25 cellular contexts compared by ENCODE assay signal in genomic region chr11:96038046-96038445, GRCh38.
DNase-seq lines count a peak whose midpoint lies in the region; ATAC-seq lines count a peak whose summit lies in the region.
"Had no signal": no experiment of that assay in that cellular context is flagged by ENCODE, and none has a peak within 500 bp of the region (broad histone marks: within the 10 kb centered on the region; RNA-seq: fewer than 3 reads in every experiment).

No MANE protein-coding gene starts in this region.

- peak overlapping the region; percentile 52 for H3K27ac ChIP-seq in HUES48 (ENCODE audit: low read depth, low read length)
- H3K27ac ChIP-seq: brain microvascular endothelial cell, HL-60, spleen, thoracic aorta had no signal

- peaks cover 8% of the 10 kb centered on the region; the same call in 1 of the 2 replicates for H3K4me1 ChIP-seq in HUES48 (ENCODE audit: control insufficient read depth, insufficient read depth, low read length)

- no peaks in the 10 kb centered on the region for H3K9me3 ChIP-seq in HUES48 (ENCODE audit: control insufficient read depth, insufficient read depth, low read length)
- H3K9me3 ChIP-seq: spleen, thoracic aorta had no signal

- no peak for ATAC-seq in HG02798 (IDR thresholded peaks at IDR 0.05; ENCODE audit: poor library complexity, unreplicated experiment)
- ATAC-seq in HG03135 (IDR thresholded peaks at IDR 0.05; ENCODE audit: unreplicated experiment): no peak
- ATAC-seq: activated CD8-positive, alpha-beta T cell treated with anti-CD3 and anti-CD28 coated beads, Interleukin-2, amount 10 ng/mL, durations not matched to agents 7 days and 5 days; HepG2; left cardiac atrium; T-helper 17 cell had no signal

- peak; percentile 57 for DNase-seq in amniotic epithelial cell (ENCODE audit: low read depth)
- DNase-seq in kidney tubule cell (ENCODE audit: low spot score): peak; percentile 45
- DNase-seq in Ammon's horn (ENCODE audit: low spot score): no peak
- DNase-seq in MV-4-11 (lab: John Stamatoyannopoulos, UW): no peak
- DNase-seq: activated CD8-positive, alpha-beta T cell treated with anti-CD3 and anti-CD28 coated beads, Interleukin-2, amount 10 ng/mL, durations not matched to agents 7 days and 5 days; activated effector memory CD4-positive, alpha-beta T cell treated with anti-CD3 and anti-CD28 coated beads, Interleukin-2, amount 50 U/mL, for 16 hours; activated T-cell treated with anti-CD3 and anti-CD28 coated beads for 4 hours; CD4-positive, CD25-positive, alpha-beta regulatory T cell; Kasumi-1; left cardiac atrium; naive B cell; NCI-H1092; NCI-H187 treated with DMSO at 0.1 percent for 48 hours; occipital lobe; spleen; stimulated activated CD4-positive, alpha-beta T cell treated with anti-CD3 and anti-CD28 coated beads, Interleukin-4, amount 100 ng/mL, for 24 hours; stimulated activated naive CD4-positive, alpha-beta T cell; T-helper 17 cell had no signal

- H3K9ac ChIP-seq in HUES48 (ENCODE audit: low read depth, low read length): no peak overlapping the region

- no peaks in the 10 kb centered on the region for H3K27me3 ChIP-seq in HUES48 (ENCODE audit: control insufficient read depth, insufficient read depth, low read length)
- H3K27me3 ChIP-seq: brain microvascular endothelial cell, spleen had no signal

- H3K4me3 ChIP-seq in HUES48 (ENCODE audit: low read depth, low read length): no peak overlapping the region
- H3K4me3 ChIP-seq: spleen, thoracic aorta had no signal

- H3K36me3 ChIP-seq in HUES48 (ENCODE audit: control insufficient read depth, insufficient read depth, low read length): no peaks in the 10 kb centered on the region
- H3K36me3 ChIP-seq: brain microvascular endothelial cell, thoracic aorta had no signal

Comparison
In these comparisons a context has a peak if more than half of its experiments do, and no peak if none do; other contexts are left out.
1. DNase-seq: peak in amniotic epithelial cell (single experiment) and kidney tubule cell (single experiment); none in Ammon's horn (single experiment) and MV-4-11 (single experiment).